10 cellular contexts compared by ENCODE assay signal in genomic region chr13:108496364-108497215, GRCh38.
DNase-seq lines count a peak whose midpoint lies in the region; TF ChIP-seq lines count a peak whose summit lies in the region.
"Had no signal": no experiment of that assay in that cellular context is flagged by ENCODE, and none has a peak within 500 bp of the region (broad histone marks: within the 10 kb centered on the region; RNA-seq: fewer than 3 reads in every experiment).

No MANE protein-coding gene starts in this region.

- H3K4me3 ChIP-seq in HUES48 (ENCODE audit: low read depth, low read length) (peak overlapping the region; percentile 70), fibroblast of mammary gland (ENCODE audit: control insufficient read depth, low read depth, low read length) (no peak overlapping the region), lower leg skin (ENCODE audit: low read depth, poor library complexity, severe bottlenecking) (no peak overlapping the region)

- H3K4me1 Mint-ChIP-seq in activated CD4-positive, alpha-beta memory T cell treated with anti-CD3 and anti-CD28 coated beads for 36 hours (ENCODE audit: low read depth) = peaks cover 20% of the 10 kb centered on the region

- CTCF ChIA-PET in activated CD4-positive, alpha-beta memory T cell treated with anti-CD3 and anti-CD28 coated beads for 36 hours (lab: Charles Lee) = interaction anchor here (3.3 kb wide), 1 partner anchor 12 kb away, joined by 13 read pairs; no protein-coding TSS in a partner anchor

- H3K9ac ChIP-seq in HUES48 (ENCODE audit: low read depth, low read length) = no peak overlapping the region

- H3K36me3 ChIP-seq in HUES48 (ENCODE audit: control insufficient read depth, insufficient read depth, low read length) = no peaks in the 10 kb centered on the region

- H3K36me3 Mint-ChIP-seq in activated CD4-positive, alpha-beta memory T cell treated with anti-CD3 and anti-CD28 coated beads for 36 hours = no peaks in the 10 kb centered on the region

- 4 to 6% methylated on average over 28 to 30 of the region's 30 CpGs for WGBS in lower leg skin, 2 donors

- H3K4me1 ChIP-seq in HUES48 (ENCODE audit: control insufficient read depth, insufficient read depth, low read length) = peaks cover 8% of the 10 kb centered on the region

- H3K27me3 ChIP-seq in HUES48 (ENCODE audit: control insufficient read depth, insufficient read depth, low read length) = peaks cover 58% of the 10 kb centered on the region

- TF ChIP-seq CTCF in fibroblast of mammary gland (conservative IDR thresholded peaks at IDR 0.05; ENCODE audit: control insufficient read depth, insufficient read depth, low read depth, low read length) = no peak
- TF ChIP-seq CTCF in lower leg skin (IDR thresholded peaks at IDR 0.05) = no peak

- H3K9me3 Mint-ChIP-seq in activated CD4-positive, alpha-beta memory T cell treated with anti-CD3 and anti-CD28 coated beads for 36 hours = peaks cover 4% of the 10 kb centered on the region

- peaks cover 17% of the 10 kb centered on the region for H3K27me3 Mint-ChIP-seq in activated CD4-positive, alpha-beta memory T cell treated with anti-CD3 and anti-CD28 coated beads for 36 hours

- H3K27ac Mint-ChIP-seq in activated CD4-positive, alpha-beta memory T cell treated with anti-CD3 and anti-CD28 coated beads for 36 hours = no peak overlapping the region

- H3K4me3 Mint-ChIP-seq in activated CD4-positive, alpha-beta memory T cell treated with anti-CD3 and anti-CD28 coated beads for 36 hours = peak overlapping the region; percentile 80

- no peak overlapping the region for H3K27ac ChIP-seq in HUES48 (ENCODE audit: low read depth, low read length)

- TF ChIP-seq POLR2A in lower leg skin (IDR thresholded peaks at IDR 0.05) = no peak

- intact Hi-C loops in activated CD4-positive, alpha-beta memory T cell treated with anti-CD3 and anti-CD28 coated beads for 36 hours (cut with micrococcal nuclease) = loop anchor here (5.0 to 10.0 kb wide), 2 partner anchors 98 to 279 kb away; partner anchors contain the start of genes ABHD13 and LIG4
- intact Hi-C loops in lower leg skin (cut with DNase I; ENCODE audit: low total_unique reads) = no loop called here

- no peaks in the 10 kb centered on the region for H3K9me3 ChIP-seq in HUES48 (ENCODE audit: control insufficient read depth, insufficient read depth, low read length)

- POLR2A ChIA-PET in activated CD4-positive, alpha-beta memory T cell treated with anti-CD3 and anti-CD28 coated beads for 36 hours (lab: Charles Lee) = no interaction called here

- DNase-seq in activated CD4-positive, alpha-beta memory T cell treated with anti-CD3 and anti-CD28 coated beads for 36 hours = peak; percentile 43
- peak; percentile 4 for DNase-seq in fibroblast of mammary gland (ENCODE audit: low read depth)
- DNase-seq in retina = peak; percentile 92
- no peak for DNase-seq in RPMI8226
- no peak for DNase-seq in AML-193 (lab: John Stamatoyannopoulos, UW)
- no peak for DNase-seq in activated effector memory CD4-positive, alpha-beta T cell treated with anti-CD3 and anti-CD28 coated beads, Interleukin-2, amount 50 U/mL, for 16 hours
- DNase-seq in lower leg skin (ENCODE audit: low spot score in 2 of 2) = no peak
- DNase-seq: NCI-H774, occipital lobe had no signal

Comparison
In these comparisons a context has a peak if more than half of its experiments do, and no peak if none do; other contexts are left out.
1. DNase-seq: peak in activated CD4-positive, alpha-beta memory T cell treated with anti-CD3 and anti-CD28 coated beads for 36 hours (single experiment), fibroblast of mammary gland (single experiment) and retina (single experiment); none in RPMI8226 (single experiment), AML-193 (0 of 2), activated effector memory CD4-positive, alpha-beta T cell treated with anti-CD3 and anti-CD28 coated beads, Interleukin-2, amount 50 U/mL, for 16 hours (single experiment) and lower leg skin (0 of 2).